ENCODE assay signal across 14 cellular contexts in genomic region chr2:85935170-85935745, GRCh38. TPM values are rescaled to one million over a fixed set of nuclear protein-coding genes. Genes with fewer than 3 reads are reported as not detected.
DNase-seq lines count a peak whose midpoint lies in the region; ATAC-seq and TF ChIP-seq lines count a peak whose summit lies in the region.
"Had no signal": no experiment of that assay in that cellular context is flagged by ENCODE, and none has a peak within 500 bp of the region (broad histone marks: within the 10 kb centered on the region; RNA-seq: fewer than 3 reads in every experiment).

No MANE protein-coding gene starts in this region.

- TF ChIP-seq CTCF in HFFc6 (IDR thresholded peaks at IDR 0.05) (no peak), thyroid gland (IDR thresholded peaks at IDR 0.05) (no peak)

- H3K4me1 Mint-ChIP-seq in HFFc6 (ENCODE audit: low read depth), result peaks cover 30% of the 10 kb centered on the region
- H3K4me1 Mint-ChIP-seq: stimulated activated naive B cell treated with anti-CD40 and anti-IgM and Interleukin-4, amounts not matched to agents 10 μg/mL and 1 μg/mL and 100 μg/mL, for 72 hours had no signal

- whole genome bisulfite sequencing in mesenchymal stem cell, result 85% methylated on average over 4 of the region's 6 CpGs
- 90% methylated on average over 6 of the region's 6 CpGs for WGBS in thyroid gland, 2 donors

- no peaks in the 10 kb centered on the region for H3K79me1 ChIP-seq in mesenchymal stem cell (replicated peaks; ENCODE audit: low read length, poor library complexity, severe bottlenecking)

- H3K4me2 ChIP-seq in mesenchymal stem cell (ENCODE audit: low read length, poor library complexity, severe bottlenecking), result no peak overlapping the region
- H3K4me2 ChIP-seq: BLaER1 treated with 17β-estradiol and CSF1 and Interleukin-3, amounts not matched to agents 10 nM and 100 nM had no signal

- H3K36me3 Mint-ChIP-seq in HFFc6 (ENCODE audit: low read depth), result no peaks in the 10 kb centered on the region
- H3K36me3 Mint-ChIP-seq: activated naive CD8-positive, alpha-beta T cell; stimulated activated naive B cell treated with anti-CD40 and anti-IgM and Interleukin-4, amounts not matched to agents 10 μg/mL and 1 μg/mL and 100 μg/mL, for 72 hours had no signal

- H3K9me3 ChIP-seq in mesenchymal stem cell (ENCODE audit: control insufficient read depth, low read length) (no peaks in the 10 kb centered on the region), thyroid gland (no peaks in the 10 kb centered on the region)
- H3K9me3 ChIP-seq: sigmoid colon, tibial artery had no signal

- no peak overlapping the region for H2BK5ac ChIP-seq in mesenchymal stem cell (ENCODE audit: low read depth, low read length, poor library complexity, severe bottlenecking)

- H3K27ac Mint-ChIP-seq in HFFc6, result peak overlapping the region; percentile 71
- H3K27ac Mint-ChIP-seq: activated naive CD8-positive, alpha-beta T cell; stimulated activated naive B cell treated with anti-CD40 and anti-IgM and Interleukin-4, amounts not matched to agents 10 μg/mL and 1 μg/mL and 100 μg/mL, for 72 hours had no signal

- peak overlapping the region in 1 of 2 experiments; percentile 70 for H3K18ac ChIP-seq in mesenchymal stem cell (ENCODE audit: low read depth in 1 of 2, low read length in 2 of 2)

- H3K9ac ChIP-seq in mesenchymal stem cell (ENCODE audit: low read length), result no peak overlapping the region
- H3K9ac ChIP-seq: BLaER1 treated with 17β-estradiol and CSF1 and Interleukin-3, amounts not matched to agents 10 nM and 100 nM had no signal

- no peak for TF ChIP-seq POLR2A in thyroid gland (IDR thresholded peaks at IDR 0.05)

- H3K27me3 ChIP-seq in mesenchymal stem cell (ENCODE audit: control insufficient read depth in 1 of 2, insufficient read depth in 1 of 2, low read length in 2 of 2) (no peaks in the 10 kb centered on the region), thyroid gland (no peaks in the 10 kb centered on the region)
- H3K27me3 ChIP-seq: BLaER1 treated with 17β-estradiol and CSF1 and Interleukin-3, amounts not matched to agents 10 nM and 100 nM; sigmoid colon; tibial artery had no signal

- H3K23ac ChIP-seq in mesenchymal stem cell (ENCODE audit: low read length in 2 of 2), result no peak overlapping the region

- peak overlapping the region; percentile 84 for H2AK5ac ChIP-seq in mesenchymal stem cell (ENCODE audit: low read length, severe bottlenecking)

- H3K4me1 ChIP-seq in mesenchymal stem cell (ENCODE audit: control insufficient read depth, insufficient read depth, low read depth, low read length) (peaks cover 19% of the 10 kb centered on the region), thyroid gland (peaks cover 8 to 31% of the 10 kb centered on the region in 2 donors)

- peak overlapping the region; percentile 46; the same call in 1 of the 2 replicates for H3K4me3 Mint-ChIP-seq in HFFc6
- H3K4me3 Mint-ChIP-seq: activated naive CD8-positive, alpha-beta T cell; stimulated activated naive B cell treated with anti-CD40 and anti-IgM and Interleukin-4, amounts not matched to agents 10 μg/mL and 1 μg/mL and 100 μg/mL, for 72 hours had no signal

- no peaks in the 10 kb centered on the region for H3K9me3 Mint-ChIP-seq in HFFc6
- H3K9me3 Mint-ChIP-seq: stimulated activated naive B cell treated with anti-CD40 and anti-IgM and Interleukin-4, amounts not matched to agents 10 μg/mL and 1 μg/mL and 100 μg/mL, for 72 hours had no signal

- no peak overlapping the region for H3K4ac ChIP-seq in mesenchymal stem cell (ENCODE audit: low read depth in 1 of 2, low read length in 2 of 2)

- peak overlapping the region; percentile 80 for H3K27ac ChIP-seq in mesenchymal stem cell (ENCODE audit: low read length, poor library complexity, severe bottlenecking)
- peak overlapping the region in 2 of 3 donors; percentile 24 to 51 for H3K27ac ChIP-seq in thyroid gland
- H3K27ac ChIP-seq: BLaER1 treated with 17β-estradiol and CSF1 and Interleukin-3, amounts not matched to agents 10 nM and 100 nM; sigmoid colon; tibial artery had no signal

- no peak for ATAC-seq in HG03159 (IDR thresholded peaks at IDR 0.05; ENCODE audit: unreplicated experiment)
- ATAC-seq: stimulated activated naive B cell treated with anti-CD40 and anti-IgM and Interleukin-4, amounts not matched to agents 10 μg/mL and 1 μg/mL and 100 μg/mL, for 72 hours had no signal

- H3K14ac ChIP-seq in mesenchymal stem cell (ENCODE audit: low read length in 2 of 2), result no peak overlapping the region

- DNase-seq in HFFc6, result no peak
- DNase-seq in amniotic epithelial cell (ENCODE audit: low read depth), result peak; percentile 35
- DNase-seq in mesenchymal stem cell, result peak; percentile 53
- DNase-seq in thyroid gland, result no peak
- no peak for DNase-seq in mucosa of gallbladder (ENCODE audit: low spot score)
- DNase-seq in stimulated activated naive CD4-positive, alpha-beta T cell treated with Interleukin-2 at 50 U/mL for 16 hours (lab: John Stamatoyannopoulos, UW), result no peak
- DNase-seq: activated CD4-positive, CD25-positive, alpha-beta regulatory T cell treated with anti-CD3 and anti-CD28 coated beads, Interleukin-2, amount 50 U/mL, for 72 hours; NCI-H1417 treated with DMSO at 0.1 percent for 48 hours; sigmoid colon; stimulated activated naive B cell treated with anti-CD40 and anti-IgM and Interleukin-4, amounts not matched to agents 10 μg/mL and 1 μg/mL and 100 μg/mL, for 72 hours; tibial artery had no signal

- H2BK12ac ChIP-seq in mesenchymal stem cell (ENCODE audit: low read length in 2 of 2), result no peak overlapping the region

- no peak overlapping the region for H2BK120ac ChIP-seq in mesenchymal stem cell (ENCODE audit: low read depth, low read length)

- H3K4me3 ChIP-seq in mesenchymal stem cell (ENCODE audit: insufficient read depth in 1 of 2, low read depth in 1 of 2, low read length in 2 of 2) (no peak overlapping the region), thyroid gland (replicated peaks in 1 of 3) (no peak overlapping the region)
- H3K4me3 ChIP-seq: BLaER1 treated with 17β-estradiol and CSF1 and Interleukin-3, amounts not matched to agents 10 nM and 100 nM; sigmoid colon; tibial artery had no signal

- H4K8ac ChIP-seq in mesenchymal stem cell (ENCODE audit: low read length), result no peak overlapping the region

- no peaks in the 10 kb centered on the region for H3K27me3 Mint-ChIP-seq in HFFc6 (ENCODE audit: insufficient read depth)
- H3K27me3 Mint-ChIP-seq: activated naive CD8-positive, alpha-beta T cell had no signal

- H3K36me3 ChIP-seq in mesenchymal stem cell (ENCODE audit: control insufficient read depth in 1 of 2, insufficient read depth in 2 of 2, low read depth in 1 of 2, low read length in 2 of 2), result no peaks in the 10 kb centered on the region
- H3K36me3 ChIP-seq in thyroid gland, result no peaks in the 10 kb centered on the region
- H3K36me3 ChIP-seq: BLaER1 treated with 17β-estradiol and CSF1 and Interleukin-3, amounts not matched to agents 10 nM and 100 nM; sigmoid colon; tibial artery had no signal

- no peak overlapping the region for H2BK15ac ChIP-seq in mesenchymal stem cell (ENCODE audit: low read depth, poor library complexity, severe bottlenecking)

- intact Hi-C loops in thyroid gland (cut with DNase I), result no loop called here

- no peak overlapping the region for H2AFZ ChIP-seq in mesenchymal stem cell (ENCODE audit: low read depth, low read length)

- H4K91ac ChIP-seq in mesenchymal stem cell (ENCODE audit: low read length), result no peak overlapping the region

RNA-seq across cellular contexts. Expression of gene ST3GAL5, which starts 46.5 kb away (rescaled TPM):
- total RNA-seq in HFFc6 (2021; fragmentation: NEBNext Ultra II Directional; extraction: Animal tissue kit (Norgen Biotek cat#: 25700)), result 10 to 100 TPM; 12.7 to 17.4 (median 15.2) TPM
- 135 TPM for polyA plus RNA-seq in mesenchymal stem cell (2013, experiment 1 of 2)
- polyA plus RNA-seq in mesenchymal stem cell (2013, experiment 2 of 2), result 140 TPM
- total RNA-seq in thyroid gland (100 to 1,000 TPM; 139 to 199 (median 156) TPM), mucosa of gallbladder (56.2 TPM)

Comparison
In these comparisons a context has a peak if more than half of its experiments do, and no peak if none do; other contexts are left out.
1. DNase-seq: peak in amniotic epithelial cell (single experiment) and mesenchymal stem cell (single experiment); none in HFFc6 (single experiment), thyroid gland (0 of 2), mucosa of gallbladder (single experiment) and stimulated activated naive CD4-positive, alpha-beta T cell treated with Interleukin-2 at 50 U/mL for 16 hours (single experiment).